8 cellular contexts compared by ENCODE assay signal in the genomic region with DNA sequence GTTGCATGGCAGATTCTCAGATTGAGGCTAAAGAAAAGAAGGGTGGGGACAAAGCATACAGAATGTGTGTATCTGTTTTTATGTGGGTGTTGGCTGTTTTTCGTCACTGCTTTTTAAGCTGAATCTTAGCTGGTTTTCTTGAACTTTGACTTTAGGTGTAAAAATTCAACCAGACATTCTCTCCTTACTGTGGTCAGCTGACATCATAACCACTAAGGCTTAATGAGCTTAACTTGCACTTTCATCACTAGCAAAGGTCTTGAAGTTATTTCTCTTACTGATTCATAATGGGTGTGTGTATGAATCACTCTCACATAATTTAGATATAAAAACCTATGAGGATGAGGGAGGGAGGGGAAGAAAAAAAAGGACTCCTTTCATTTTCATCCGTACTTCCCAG. TPM values are rescaled to one million over a fixed set of nuclear protein-coding genes. Genes with fewer than 3 reads are reported as not detected.
A peak's percentile ranks its signal among the peaks of the same experiment; 100 is the strongest.
DNase-seq lines count a peak whose midpoint lies in the region; ATAC-seq and TF ChIP-seq lines count a peak whose summit lies in the region.

No MANE protein-coding gene starts in this region.

- peak; percentile 55 for ATAC-seq in activated CD8-positive, alpha-beta T cell treated with anti-CD3 and anti-CD28 coated beads for 36 hours
- ATAC-seq in HG03039 (IDR thresholded peaks at IDR 0.05; ENCODE audit: unreplicated experiment) (no peak), GM18519 (IDR thresholded peaks at IDR 0.05; ENCODE audit: low FRiP score, unreplicated experiment) (no peak)

- H3K9ac ChIP-seq in subcutaneous abdominal adipose tissue (ENCODE audit: low read length in 5 of 5): peak overlapping the region in 1 of 5 donors; percentile 24

- peaks cover 7 to 32% (median 22%) of the 10 kb centered on the region in 5 donors for H3K4me1 ChIP-seq in subcutaneous abdominal adipose tissue (ENCODE audit: control insufficient read depth in 5 of 5, insufficient read depth in 5 of 5, low read length in 5 of 5)

- CTCF ChIA-PET in activated CD8-positive, alpha-beta T cell treated with anti-CD3 and anti-CD28 coated beads for 36 hours (lab: Charles Lee): interaction anchor here (0.8 to 2.7 kb wide), 12 partner anchors 13 to 1407 kb away, joined by 3 to 13 read pairs (median 4); a partner anchor contains a TSS

- H3K9me3 Mint-ChIP-seq in activated T-cell treated with anti-CD3 and anti-CD28 coated beads, Interleukin-2, amount 50 U/mL, for 24 hours: no peaks in the 10 kb centered on the region
- no peaks in the 10 kb centered on the region for H3K9me3 Mint-ChIP-seq in activated CD8-positive, alpha-beta T cell treated with anti-CD3 and anti-CD28 coated beads for 36 hours

- peak overlapping the region; percentile 93 for H3K27ac Mint-ChIP-seq in activated T-cell treated with anti-CD3 and anti-CD28 coated beads, Interleukin-2, amount 50 U/mL, for 24 hours
- H3K27ac Mint-ChIP-seq in activated CD8-positive, alpha-beta T cell treated with anti-CD3 and anti-CD28 coated beads for 36 hours: peak overlapping the region; percentile 94

- H3K36me3 Mint-ChIP-seq in activated T-cell treated with anti-CD3 and anti-CD28 coated beads, Interleukin-2, amount 50 U/mL, for 24 hours (ENCODE audit: low read depth): peaks cover 53% of the 10 kb centered on the region
- H3K36me3 Mint-ChIP-seq in activated CD8-positive, alpha-beta T cell treated with anti-CD3 and anti-CD28 coated beads for 36 hours (ENCODE audit: low read depth): peaks cover 27% of the 10 kb centered on the region

- H3K4me3 Mint-ChIP-seq in activated T-cell treated with anti-CD3 and anti-CD28 coated beads, Interleukin-2, amount 50 U/mL, for 24 hours: peak overlapping the region; percentile 51
- peak overlapping the region; percentile 45 for H3K4me3 Mint-ChIP-seq in activated CD8-positive, alpha-beta T cell treated with anti-CD3 and anti-CD28 coated beads for 36 hours

- intact Hi-C loops in activated CD8-positive, alpha-beta T cell treated with anti-CD3 and anti-CD28 coated beads for 36 hours (cut with micrococcal nuclease): no loop called here

- no peak for TF ChIP-seq CTCF in activated CD8-positive, alpha-beta T cell treated with anti-CD3 and anti-CD28 coated beads for 36 hours (IDR thresholded peaks at IDR 0.05)

- DNase-seq in activated T-cell treated with anti-CD3 and anti-CD28 coated beads, Interleukin-2, amount 50 U/mL, for 24 hours: no peak
- DNase-seq in activated T-cell treated with anti-CD3 and anti-CD28 coated beads, Interleukin-2, amount 50 U/mL, for 48 hours: no peak
- DNase-seq in activated CD8-positive, alpha-beta T cell treated with anti-CD3 and anti-CD28 coated beads for 36 hours: peak; percentile 51
- DNase-seq in glomerular visceral epithelial cell (ENCODE audit: extremely low spot score) (peak; percentile 88), OCI-M2 (lab: John Stamatoyannopoulos, UW; ENCODE audit: unreplicated experiment) (no peak)

- peaks cover 65% of the 10 kb centered on the region for H3K4me1 Mint-ChIP-seq in activated T-cell treated with anti-CD3 and anti-CD28 coated beads, Interleukin-2, amount 50 U/mL, for 24 hours (ENCODE audit: low read depth)
- peaks cover 54% of the 10 kb centered on the region for H3K4me1 Mint-ChIP-seq in activated CD8-positive, alpha-beta T cell treated with anti-CD3 and anti-CD28 coated beads for 36 hours (ENCODE audit: low read depth)

- no peaks in the 10 kb centered on the region for H3K27me3 Mint-ChIP-seq in activated T-cell treated with anti-CD3 and anti-CD28 coated beads, Interleukin-2, amount 50 U/mL, for 24 hours
- no peaks in the 10 kb centered on the region for H3K27me3 Mint-ChIP-seq in activated CD8-positive, alpha-beta T cell treated with anti-CD3 and anti-CD28 coated beads for 36 hours

- H3K9me3 ChIP-seq in subcutaneous abdominal adipose tissue (ENCODE audit: control insufficient read depth in 5 of 5, low read length in 5 of 5): no peaks in the 10 kb centered on the region

- H3K4me3 ChIP-seq in subcutaneous abdominal adipose tissue (ENCODE audit: low read depth in 1 of 5, low read length in 5 of 5): no peak overlapping the region

- no peaks in the 10 kb centered on the region for H3K27me3 ChIP-seq in subcutaneous abdominal adipose tissue (ENCODE audit: control insufficient read depth in 5 of 5, insufficient read depth in 4 of 5, low read length in 5 of 5)

- H3K36me3 ChIP-seq in subcutaneous abdominal adipose tissue (ENCODE audit: control insufficient read depth in 5 of 5, insufficient read depth in 5 of 5, low read length in 5 of 5): peaks cover 0 to 38% (median 33%) of the 10 kb centered on the region in 5 donors

- H3K27ac ChIP-seq in subcutaneous abdominal adipose tissue (ENCODE audit: low read depth, low read length): peak overlapping the region; percentile 71

- POLR2A ChIA-PET in activated CD8-positive, alpha-beta T cell treated with anti-CD3 and anti-CD28 coated beads for 36 hours (lab: Charles Lee): interaction anchor here (0.9 to 1.7 kb wide), 5 partner anchors 20 to 47 kb away, joined by 3 to 4 read pairs (median 3); a partner anchor contains a TSS

RNA-seq across cellular contexts. Expression of a gene that starts 4.0 kb away (rescaled TPM):
- 100 to 1,000 TPM; 110 to 118 TPM for total RNA-seq in activated CD8-positive, alpha-beta T cell treated with anti-CD3 and anti-CD28 coated beads for 36 hours

RNA-seq across cellular contexts. Expression of a gene that starts 25.3 kb away (rescaled TPM):
- 10 to 100 TPM; 34.7 to 36.2 TPM for total RNA-seq in activated CD8-positive, alpha-beta T cell treated with anti-CD3 and anti-CD28 coated beads for 36 hours

Comparison
In these comparisons a context has a peak if more than half of its experiments do, and no peak if none do; other contexts are left out.
1. DNase-seq: peak in activated CD8-positive, alpha-beta T cell treated with anti-CD3 and anti-CD28 coated beads for 36 hours (single experiment) and glomerular visceral epithelial cell (single experiment); none in activated T-cell treated with anti-CD3 and anti-CD28 coated beads, Interleukin-2, amount 50 U/mL, for 24 hours (single experiment), activated T-cell treated with anti-CD3 and anti-CD28 coated beads, Interleukin-2, amount 50 U/mL, for 48 hours (0 of 2) and OCI-M2 (single experiment).